17 cellular contexts compared by ENCODE assay signal in genomic region chr2:241984658-241985057, GRCh38.
DNase-seq lines count a peak whose midpoint lies in the region; ATAC-seq and TF ChIP-seq lines count a peak whose summit lies in the region.
"Had no signal": no experiment of that assay in that cellular context is flagged by ENCODE, and none has a peak within 500 bp of the region (broad histone marks: within the 10 kb centered on the region; RNA-seq: fewer than 3 reads in every experiment).

No MANE protein-coding gene starts in this region.

- TF ChIP-seq CTCF in H9 (conservative IDR thresholded peaks at IDR 0.05) = no peak
- no peak for TF ChIP-seq CTCF in testis (IDR thresholded peaks at IDR 0.05)

- H4K20me1 ChIP-seq in H9 (ENCODE audit: control insufficient read depth, insufficient read depth, insufficient read length) = no peaks in the 10 kb centered on the region

- H3K79me1 ChIP-seq in H9 (ENCODE audit: insufficient read depth, low read depth, low read length, poor library complexity, severe bottlenecking) = no peaks in the 10 kb centered on the region

- no peak overlapping the region for H4K91ac ChIP-seq in H9 (ENCODE audit: insufficient read length, low read depth, low read length)

- no peak overlapping the region for H2BK15ac ChIP-seq in H9 (ENCODE audit: low read depth, low read length)

- DNase-seq in activated naive CD4-positive, alpha-beta T cell treated with anti-CD3 and anti-CD28 coated beads, Interleukin-2, amount 50 U/mL, for 72 hours (ENCODE audit: low spot score in 2 of 2) = no peak
- DNase-seq in H9 (peak; percentile 3), memory B cell (ENCODE audit: low spot score in 2 of 2) (no peak), testis (peak; percentile 1), GM19238 (ENCODE audit: insufficient read length, low spot score) (no peak), iPS-NIHi7 (ENCODE audit: extremely low spot score) (no peak)
- DNase-seq: GDM1, GM23248, MG63, NCI-H1092 treated with DMSO at 0.1 percent for 48 hours, NCI-H1694 treated with DMSO at 0.1 percent for 48 hours, NCI-H446 treated with DMSO at 0.1 percent for 48 hours, NCI-H748 treated with DMSO at 0.1 percent for 48 hours, PC-3 had no signal

- no peak overlapping the region for H2BK5ac ChIP-seq in H9 (ENCODE audit: insufficient read length, low read length)

- H2BK120ac ChIP-seq in H9 (ENCODE audit: low read depth, low read length, poor library complexity, severe bottlenecking) = no peak overlapping the region

- no peak overlapping the region for H3K18ac ChIP-seq in H9 (ENCODE audit: insufficient read length, low read depth, low read length)

- H3K4me2 ChIP-seq in H9 (ENCODE audit: insufficient read depth, insufficient read length, low read length) = no peak overlapping the region
- H3K4me2 ChIP-seq: KMS-11 had no signal

- WGBS in H9 (ENCODE audit: extremely low coverage, insufficient read length, low lambda C conversion rate) = no CpG with 5 or more reads among the region's 6 CpGs
- 88 to 89% methylated on average over 6 of the region's 6 CpGs for WGBS in testis, 2 donors

- no peak overlapping the region for H2BK12ac ChIP-seq in H9 (ENCODE audit: insufficient read length, low read depth, low read length)

- TF ChIP-seq POLR2A in testis (IDR thresholded peaks at IDR 0.05) = no peak

- no peaks in the 10 kb centered on the region for H3K9me3 ChIP-seq in H9 (ENCODE audit: control insufficient read depth, low read depth, low read length)
- H3K9me3 ChIP-seq in testis = no peaks in the 10 kb centered on the region
- H3K9me3 ChIP-seq: MG63 had no signal

- H3K27me3 Mint-ChIP-seq in activated naive CD4-positive, alpha-beta T cell treated with anti-CD3 and anti-CD28 coated beads, Interleukin-2, amount 50 U/mL, for 24 hours = no peaks in the 10 kb centered on the region
- H3K27me3 Mint-ChIP-seq in H9 (ENCODE audit: low read depth) (peaks cover 22% of the 10 kb centered on the region), memory B cell (no peaks in the 10 kb centered on the region)

- no peak overlapping the region for H3K14ac ChIP-seq in H9 (ENCODE audit: insufficient read depth, low read length)

- H3K27ac ChIP-seq in H9 (ENCODE audit: insufficient read length, low read depth, low read length) = no peak overlapping the region
- no peak overlapping the region for H3K27ac ChIP-seq in testis
- H3K27ac ChIP-seq: GM23248, KMS-11 had no signal

- H3K4me3 ChIP-seq in testis = no peak overlapping the region
- H3K4me3 ChIP-seq: GM23248, MG63 had no signal

- H2BK20ac ChIP-seq in H9 (ENCODE audit: low read depth, low read length, poor library complexity, severe bottlenecking) = no peak overlapping the region

- H3K27me3 ChIP-seq in H9 (ENCODE audit: insufficient read depth, low read length) (no peaks in the 10 kb centered on the region), testis (no peaks in the 10 kb centered on the region)
- H3K27me3 ChIP-seq: MG63 had no signal

- H3K36me3 Mint-ChIP-seq in activated naive CD4-positive, alpha-beta T cell treated with anti-CD3 and anti-CD28 coated beads, Interleukin-2, amount 50 U/mL, for 24 hours = no peaks in the 10 kb centered on the region
- peaks cover 0 to 7% of the 10 kb centered on the region in 2 donors for H3K36me3 Mint-ChIP-seq in activated naive CD4-positive, alpha-beta T cell treated with anti-CD3 and anti-CD28 coated beads, Interleukin-2, amount 50 U/mL, for 72 hours
- H3K36me3 Mint-ChIP-seq in H9 (ENCODE audit: insufficient read depth in 1 of 3, low read depth in 3 of 3) (peaks cover 0 to 4% (median 2%) of the 10 kb centered on the region in 3 experiments; a peak in 4 of 7 replicates), memory B cell (peaks cover 12% of the 10 kb centered on the region)

- no peak overlapping the region for H2AFZ ChIP-seq in H9 (ENCODE audit: low read length)
- H2AFZ ChIP-seq: GM23248 had no signal

- no peak overlapping the region for H3K4ac ChIP-seq in H9 (ENCODE audit: low read depth, low read length)

- peak overlapping the region; percentile 6 for H3K27ac Mint-ChIP-seq in activated naive CD4-positive, alpha-beta T cell treated with anti-CD3 and anti-CD28 coated beads, Interleukin-2, amount 50 U/mL, for 24 hours
- H3K27ac Mint-ChIP-seq in activated naive CD4-positive, alpha-beta T cell treated with anti-CD3 and anti-CD28 coated beads, Interleukin-2, amount 50 U/mL, for 72 hours = no peak overlapping the region
- no peak overlapping the region for H3K27ac Mint-ChIP-seq in H9
- H3K27ac Mint-ChIP-seq in memory B cell = peak overlapping the region; percentile 93

- no peak overlapping the region for H4K5ac ChIP-seq in H9 (ENCODE audit: insufficient read length, low read depth, low read length)

- H3T11ph ChIP-seq in H9 (ENCODE audit: low read length) = no peak overlapping the region

- H3K4me3 Mint-ChIP-seq in activated naive CD4-positive, alpha-beta T cell treated with anti-CD3 and anti-CD28 coated beads, Interleukin-2, amount 50 U/mL, for 24 hours = no peak overlapping the region
- H3K4me3 Mint-ChIP-seq in H9 (no peak overlapping the region; a peak in 1 of 5 replicates), memory B cell (no peak overlapping the region)

- H3K79me2 ChIP-seq in H9 (ENCODE audit: insufficient read depth, low read length) = no peaks in the 10 kb centered on the region

- H3K9ac ChIP-seq in H9 (ENCODE audit: extremely low read depth, insufficient read length, low read length) = no peak overlapping the region
- H3K9ac ChIP-seq: GM23248, KMS-11 had no signal

- no peak overlapping the region for H3K23ac ChIP-seq in H9 (ENCODE audit: insufficient read length, low read depth, low read length)

- no peak overlapping the region for H4K8ac ChIP-seq in H9 (replicated peaks; ENCODE audit: insufficient read length, low read depth, low read length)

- H3K4me1 ChIP-seq in H9 (ENCODE audit: insufficient read depth, low read length) = no peaks in the 10 kb centered on the region
- no peaks in the 10 kb centered on the region for H3K4me1 ChIP-seq in testis

- H3K23me2 ChIP-seq in H9 (ENCODE audit: insufficient read length, low read depth, low read length, poor library complexity, severe bottlenecking) = no peaks in the 10 kb centered on the region

- no peaks in the 10 kb centered on the region for H3K36me3 ChIP-seq in testis (ENCODE audit: low read depth, missing control alignments)
- H3K36me3 ChIP-seq: MG63 had no signal

- intact Hi-C loops in testis (cut with DNase I; ENCODE audit: low total_unique reads) = no loop called here

- no peak for ATAC-seq in activated naive CD4-positive, alpha-beta T cell treated with anti-CD3 and anti-CD28 coated beads, Interleukin-2, amount 50 U/mL, for 72 hours
- ATAC-seq in memory B cell (ENCODE audit: low read depth) (no peak), HG02885 (IDR thresholded peaks at IDR 0.05; ENCODE audit: poor library complexity, unreplicated experiment) (no peak)
- ATAC-seq: PC-3 had no signal

- H3K4me1 Mint-ChIP-seq in activated naive CD4-positive, alpha-beta T cell treated with anti-CD3 and anti-CD28 coated beads, Interleukin-2, amount 50 U/mL, for 24 hours = peaks cover 22% of the 10 kb centered on the region
- H3K4me1 Mint-ChIP-seq in H9 = no peaks in the 10 kb centered on the region
- peaks cover 35% of the 10 kb centered on the region for H3K4me1 Mint-ChIP-seq in memory B cell

- no peaks in the 10 kb centered on the region for H3K9me3 Mint-ChIP-seq in activated naive CD4-positive, alpha-beta T cell treated with anti-CD3 and anti-CD28 coated beads, Interleukin-2, amount 50 U/mL, for 24 hours
- peaks cover 0 to 7% of the 10 kb centered on the region in 2 donors for H3K9me3 Mint-ChIP-seq in activated naive CD4-positive, alpha-beta T cell treated with anti-CD3 and anti-CD28 coated beads, Interleukin-2, amount 50 U/mL, for 72 hours
- H3K9me3 Mint-ChIP-seq in H9 (peaks cover 16 to 17% of the 10 kb centered on the region in 2 experiments), memory B cell (peaks cover 9% of the 10 kb centered on the region)

- no peak overlapping the region for H3K56ac ChIP-seq in H9 (ENCODE audit: insufficient read length, low read depth, low read length)

- H2AK5ac ChIP-seq in H9 (ENCODE audit: insufficient read length, low read length) = no peak overlapping the region

Comparison
In these comparisons a context has a peak if more than half of its experiments do, and no peak if none do; other contexts are left out.
1. H3K27ac Mint-ChIP-seq: peak in activated naive CD4-positive, alpha-beta T cell treated with anti-CD3 and anti-CD28 coated beads, Interleukin-2, amount 50 U/mL, for 24 hours (single experiment) and memory B cell (single experiment); none in activated naive CD4-positive, alpha-beta T cell treated with anti-CD3 and anti-CD28 coated beads, Interleukin-2, amount 50 U/mL, for 72 hours (0 of 2) and H9 (0 of 3).
2. DNase-seq: peak in H9 (single experiment) and testis (single experiment); none in activated naive CD4-positive, alpha-beta T cell treated with anti-CD3 and anti-CD28 coated beads, Interleukin-2, amount 50 U/mL, for 72 hours (0 of 2), memory B cell (0 of 2), GM19238 (single experiment) and iPS-NIHi7 (single experiment).